ENCODE assay signal across 17 cellular contexts in genomic region chr12:104902125-104902524, GRCh38. TPM values are rescaled to one million over a fixed set of nuclear protein-coding genes. Genes with fewer than 3 reads are reported as not detected.
DNase-seq lines count a peak whose midpoint lies in the region; ATAC-seq, FAIRE-seq and TF ChIP-seq lines count a peak whose summit lies in the region.
"Had no signal": no experiment of that assay in that cellular context is flagged by ENCODE, and none has a peak within 500 bp of the region (broad histone marks: within the 10 kb centered on the region; RNA-seq: fewer than 3 reads in every experiment).

No MANE protein-coding gene starts in this region.

- peaks cover 0 to 8% of the 10 kb centered on the region in 2 donors for H3K27me3 Mint-ChIP-seq in natural killer cell (ENCODE audit: low read depth in 2 of 2)
- H3K27me3 Mint-ChIP-seq: CD8-positive, alpha-beta memory T cell had no signal

- peak; percentile 5 for FAIRE-seq in GM12892 (lab: Jason Lieb, UNC)

- H3K27ac Mint-ChIP-seq in natural killer cell, result no peak overlapping the region
- H3K27ac Mint-ChIP-seq: CD8-positive, alpha-beta memory T cell; HFFc6 had no signal

- peaks cover 0 to 63% (median 13%) of the 10 kb centered on the region in 4 donors for H3K4me1 ChIP-seq in tibial artery
- H3K4me1 ChIP-seq: BLaER1, HAP-1 had no signal

- intact Hi-C loops in tibial artery (cut with DNase I; ENCODE audit: low total_unique reads), result no loop called here
- intact Hi-C loops in natural killer cell (cut with micrococcal nuclease), result no loop called here

- no peak overlapping the region for H3K4me3 Mint-ChIP-seq in natural killer cell
- H3K4me3 Mint-ChIP-seq: CD8-positive, alpha-beta memory T cell; HFFc6 had no signal

- H3K4me1 Mint-ChIP-seq in natural killer cell, result no peaks in the 10 kb centered on the region
- H3K4me1 Mint-ChIP-seq: CD8-positive, alpha-beta memory T cell had no signal

- no peaks in the 10 kb centered on the region for H3K27me3 ChIP-seq in tibial artery
- H3K27me3 ChIP-seq: BLaER1 had no signal

- TF ChIP-seq POLR2A in GM12892 (IDR thresholded peaks at IDR 0.05; ENCODE audit: low read depth, low read length), result no peak

- ATAC-seq in natural killer cell, result no peak

- peaks cover 0 to 2% of the 10 kb centered on the region in 2 donors for H3K9me3 Mint-ChIP-seq in natural killer cell
- H3K9me3 Mint-ChIP-seq: HFFc6 had no signal

- peaks cover 7% of the 10 kb centered on the region for H3K36me3 Mint-ChIP-seq in natural killer cell

- DNase-seq in GM12892 (ENCODE audit: insufficient read length) (no peak), NCI-H69 (lab: John Stamatoyannopoulos, UW) (peak; percentile 7), left kidney (ENCODE audit: low read depth, low spot score) (peak; percentile 5), tibial artery (no peak), mesenteric fat pad (ENCODE audit: low spot score) (no peak), natural killer cell (no peak)
- no peak for DNase-seq in stimulated activated CD4-positive, alpha-beta T cell treated with anti-CD3 and anti-CD28 coated beads, Interleukin-4, amount 100 ng/mL, for 1 hour
- DNase-seq: Caco-2; CD8-positive, alpha-beta memory T cell; DMS53; GF-D8; GOT3; HFFc6; KBM-7 had no signal

- TF ChIP-seq CTCF in tibial artery (IDR thresholded peaks at IDR 0.05) (no peak), natural killer cell (IDR thresholded peaks at IDR 0.05) (no peak)

- H3K27ac ChIP-seq in tibial artery, result peak overlapping the region; percentile 38 to 69
- H3K27ac ChIP-seq: BLaER1, HL-60 had no signal

- no peaks in the 10 kb centered on the region for H3K9me3 ChIP-seq in tibial artery
- H3K9me3 ChIP-seq: Caco-2, HAP-1 had no signal

- H3K36me3 ChIP-seq in tibial artery, result no peaks in the 10 kb centered on the region
- H3K36me3 ChIP-seq: BLaER1, HAP-1 had no signal

- H3K4me3 ChIP-seq in tibial artery, result no peak overlapping the region
- H3K4me3 ChIP-seq: BLaER1, HAP-1 had no signal

RNA-seq across cellular contexts. Expression of gene SLC41A2, which starts 56.0 kb away (rescaled TPM):
- polyA plus RNA-seq in GM12892 (2012; ENCODE audit: missing spikeins), result 16.5 TPM
- total RNA-seq in mesenteric fat pad, result 36.5 TPM
- 1 to 10 TPM; 1.3 to 3.5 (median 1.7) TPM for total RNA-seq in natural killer cell
- polyA plus RNA-seq: CD8-positive, alpha-beta memory T cell had no signal

Comparison
In these comparisons a context has a peak if more than half of its experiments do, and no peak if none do; other contexts are left out.
1. DNase-seq: peak in NCI-H69 (single experiment) and left kidney (single experiment); none in GM12892 (single experiment), tibial artery (0 of 2), mesenteric fat pad (single experiment), stimulated activated CD4-positive, alpha-beta T cell treated with anti-CD3 and anti-CD28 coated beads, Interleukin-4, amount 100 ng/mL, for 1 hour (single experiment) and natural killer cell (single experiment).